Comparison of ENCODE assay signal across 18 cellular contexts in genomic region chr11:130786987-130787688, GRCh38.
DNase-seq lines count a peak whose midpoint lies in the region; ATAC-seq, FAIRE-seq and TF ChIP-seq lines count a peak whose summit lies in the region.
"Had no signal": no experiment of that assay in that cellular context is flagged by ENCODE, and none has a peak within 500 bp of the region (broad histone marks: within the 10 kb centered on the region; RNA-seq: fewer than 3 reads in every experiment).

No MANE protein-coding gene starts in this region.

- no peaks in the 10 kb centered on the region for H3K27me3 Mint-ChIP-seq in MCF 10A (ENCODE audit: insufficient read depth, unreplicated experiment)

- peak in 3 of 4 donors; percentile 50 to 61 (median 51) for ATAC-seq in heart left ventricle
- no peak for ATAC-seq in Right ventricle myocardium inferior
- ATAC-seq in left ventricle myocardium superior, result peak; percentile 76
- ATAC-seq: A549; GM23338; HepG2; stimulated activated naive B cell treated with anti-CD40 and anti-IgM and Interleukin-4, amounts not matched to agents 10 μg/mL and 1 μg/mL and 100 μg/mL, for 72 hours; WTC11 had no signal

- H3K4ac ChIP-seq in trophoblast cell (ENCODE audit: low read depth, low read length), result no peak overlapping the region

- H3K14ac ChIP-seq in trophoblast cell (ENCODE audit: low read length), result no peak overlapping the region

- DNase-seq in heart left ventricle (peak in 3 of 5 donors; percentile 29 to 43 (median 37)), Right ventricle myocardium inferior (ENCODE audit: missing footprints) (no peak), MCF 10A (ENCODE audit: unreplicated experiment) (peak; percentile 85), left ventricle myocardium superior (peak; percentile 41), urothelium cell line (ENCODE audit: low spot score) (peak; percentile 62), NCI-H1694 (lab: John Stamatoyannopoulos, UW) (no peak), trophoblast cell (no peak), hippocampal formation (lab: John Stamatoyannopoulos, UW) (no peak)
- DNase-seq: activated naive CD4-positive, alpha-beta T cell treated with anti-CD3 and anti-CD28 coated beads for 36 hours; NCI-H1105; stimulated activated naive B cell treated with anti-CD40 and anti-IgM and Interleukin-4, amounts not matched to agents 10 μg/mL and 1 μg/mL and 100 μg/mL, for 72 hours had no signal

- H2BK12ac ChIP-seq in trophoblast cell (ENCODE audit: low read length), result no peak overlapping the region

- WGBS in heart left ventricle, 4 donors, result 54 to 72% (median 68%) methylated on average over 8 of the region's 8 CpGs
- no CpG with 5 or more reads among the region's 8 CpGs for WGBS in trophoblast cell (ENCODE audit: extremely low coverage, insufficient coverage, insufficient read length)

- intact Hi-C loops in heart left ventricle (cut with DNase I) (no loop called here), Right ventricle myocardium inferior (cut with DNase I) (loop anchor here (5.0 kb wide), 1 partner anchor 135 kb away; no protein-coding TSS in a partner anchor), MCF 10A (cut with micrococcal nuclease) (no loop called here), left ventricle myocardium superior (cut with micrococcal nuclease) (no loop called here)

- peaks cover 6% of the 10 kb centered on the region for H3K79me1 ChIP-seq in trophoblast cell (ENCODE audit: low read length)

- no peak overlapping the region for H3K23ac ChIP-seq in trophoblast cell (ENCODE audit: low read length)

- H3K27ac Mint-ChIP-seq in MCF 10A (ENCODE audit: low read depth, unreplicated experiment), result peak overlapping the region; percentile 78
- H3K27ac Mint-ChIP-seq: activated naive CD4-positive, alpha-beta T cell treated with anti-CD3 and anti-CD28 coated beads for 36 hours; GM23338; stimulated activated naive B cell treated with anti-CD40 and anti-IgM and Interleukin-4, amounts not matched to agents 10 μg/mL and 1 μg/mL and 100 μg/mL, for 72 hours; WTC11 had no signal

- no peak overlapping the region for H3K4me2 ChIP-seq in trophoblast cell (ENCODE audit: low read length)
- H3K4me2 ChIP-seq: A549, GM23338, hepatocyte had no signal

- no peaks in the 10 kb centered on the region for H3K27me3 ChIP-seq in heart left ventricle
- H3K27me3 ChIP-seq in trophoblast cell (ENCODE audit: insufficient read depth, low read length), result no peaks in the 10 kb centered on the region
- H3K27me3 ChIP-seq: hepatocyte had no signal

- POLR2A ChIA-PET in MCF 10A (lab: Yijun Ruan, JAX), result interaction anchor here (0.7 to 1.9 kb wide), 4 partner anchors 12 to 345 kb away, joined by 3 to 6 read pairs (median 4); no protein-coding TSS in a partner anchor

- peaks cover 0 to 37% (median 20%) of the 10 kb centered on the region in 12 donors for H3K4me1 ChIP-seq in heart left ventricle
- H3K4me1 ChIP-seq in trophoblast cell (ENCODE audit: control insufficient read depth in 1 of 2, insufficient read depth in 2 of 2, low read length in 2 of 2), result peaks cover 12% of the 10 kb centered on the region in 2 experiments

- H3K36me3 Mint-ChIP-seq in MCF 10A (ENCODE audit: insufficient read depth, unreplicated experiment), result no peaks in the 10 kb centered on the region
- H3K36me3 Mint-ChIP-seq: WTC11 had no signal

- CTCF ChIA-PET in MCF 10A (lab: Yijun Ruan, JAX), result interaction anchor here (0.6 to 1.5 kb wide), 6 partner anchors 38 to 632 kb away, joined by 3 to 4 read pairs (median 3); no protein-coding TSS in a partner anchor

- H3K36me3 ChIP-seq in heart left ventricle (no peaks in the 10 kb centered on the region), trophoblast cell (ENCODE audit: control insufficient read depth in 1 of 2, insufficient read depth in 2 of 2, low read length in 2 of 2) (no peaks in the 10 kb centered on the region)

- H2AK5ac ChIP-seq in trophoblast cell (ENCODE audit: low read length), result no peak overlapping the region

- no peak overlapping the region for H3K9ac ChIP-seq in trophoblast cell (ENCODE audit: low read length)

- TF ChIP-seq CTCF in heart left ventricle (IDR thresholded peaks at IDR 0.05), result no peak
- no peak for TF ChIP-seq CTCF in MCF 10A (IDR thresholded peaks at IDR 0.05; ENCODE audit: unreplicated experiment)

- no peak overlapping the region for H2AFZ ChIP-seq in trophoblast cell (ENCODE audit: insufficient read depth, low read length, poor library complexity)
- H2AFZ ChIP-seq: hepatocyte had no signal

- H2BK120ac ChIP-seq in trophoblast cell (ENCODE audit: insufficient read depth, low read length, poor library complexity), result no peak overlapping the region

- H3K4me3 ChIP-seq in heart left ventricle, result no peak overlapping the region
- no peak overlapping the region for H3K4me3 ChIP-seq in trophoblast cell (ENCODE audit: low read depth, low read length)
- H3K4me3 ChIP-seq: A549, GM23338, hepatocyte had no signal

- H3K9me3 Mint-ChIP-seq in MCF 10A (ENCODE audit: unreplicated experiment), result no peaks in the 10 kb centered on the region
- H3K9me3 Mint-ChIP-seq: central memory CD8-positive, alpha-beta T cell had no signal

- H3K4me1 Mint-ChIP-seq in MCF 10A (ENCODE audit: insufficient read depth, unreplicated experiment), result peaks cover 28% of the 10 kb centered on the region
- H3K4me1 Mint-ChIP-seq: central memory CD8-positive, alpha-beta T cell; stimulated activated naive B cell treated with anti-CD40 and anti-IgM and Interleukin-4, amounts not matched to agents 10 μg/mL and 1 μg/mL and 100 μg/mL, for 72 hours had no signal

- H3K27ac ChIP-seq in heart left ventricle (peak overlapping the region in 5 of 12 donors; percentile 1 to 35 (median 26)), trophoblast cell (ENCODE audit: low read depth, low read length) (no peak overlapping the region)
- H3K27ac ChIP-seq: hepatocyte had no signal

- no peak for FAIRE-seq in urothelium cell line (lab: Jason Lieb, UNC)
- FAIRE-seq: A549, GM18507, HepG2 had no signal

- no peak overlapping the region for H4K12ac ChIP-seq in trophoblast cell (ENCODE audit: low read depth, low read length)

- BruUV-seq in MCF 10A (replicated peaks; lab: Mats Ljungman, UMichigan), result no TSS peak

- H3K79me2 ChIP-seq in trophoblast cell (ENCODE audit: control insufficient read depth, insufficient read depth, low read length, poor library complexity), result no peaks in the 10 kb centered on the region
- H3K79me2 ChIP-seq: hepatocyte had no signal

- no peak overlapping the region for H4K8ac ChIP-seq in trophoblast cell (ENCODE audit: low read depth, low read length)

- no peak overlapping the region for H2BK5ac ChIP-seq in trophoblast cell (ENCODE audit: low read depth, low read length, poor library complexity)

- H4K91ac ChIP-seq in trophoblast cell (ENCODE audit: low read depth, low read length), result no peak overlapping the region

- H3K4me3 Mint-ChIP-seq in MCF 10A (ENCODE audit: unreplicated experiment), result peak overlapping the region; percentile 14
- H3K4me3 Mint-ChIP-seq: activated naive CD4-positive, alpha-beta T cell treated with anti-CD3 and anti-CD28 coated beads for 36 hours; central memory CD8-positive, alpha-beta T cell; GM23338; stimulated activated naive B cell treated with anti-CD40 and anti-IgM and Interleukin-4, amounts not matched to agents 10 μg/mL and 1 μg/mL and 100 μg/mL, for 72 hours; WTC11 had no signal

- no peak overlapping the region for H3K18ac ChIP-seq in trophoblast cell (ENCODE audit: low read length)

- H3K9me3 ChIP-seq in heart left ventricle (peaks cover 0 to 18% (median 5%) of the 10 kb centered on the region in 12 donors), trophoblast cell (ENCODE audit: insufficient read depth, low read depth, low read length) (peaks cover 2% of the 10 kb centered on the region)

- TF ChIP-seq POLR2A in heart left ventricle (IDR thresholded peaks at IDR 0.05), result no peak

Comparison
In these comparisons a context has a peak if more than half of its experiments do, and no peak if none do; other contexts are left out.
1. DNase-seq: peak in heart left ventricle (3 of 5), MCF 10A (single experiment), left ventricle myocardium superior (single experiment) and urothelium cell line (single experiment); none in Right ventricle myocardium inferior (single experiment), NCI-H1694 (single experiment), trophoblast cell (0 of 2) and hippocampal formation (0 of 2).